ENCODE assay signal across 6 cellular contexts in genomic region chr9:129081388-129081889, GRCh38. TPM values are rescaled to one million over a fixed set of nuclear protein-coding genes. Genes with fewer than 3 reads are reported as not detected.
DNase-seq lines count a peak whose midpoint lies in the region; ATAC-seq and TF ChIP-seq lines count a peak whose summit lies in the region.

No MANE protein-coding gene starts in this region.

- intact Hi-C loops in ovary (cut with DNase I), result no loop called here

- no peaks in the 10 kb centered on the region for H3K9me3 Mint-ChIP-seq in stimulated activated naive CD8-positive, alpha-beta T cell treated with anti-CD3 and anti-CD28 coated beads, Interleukin-15, Interleukin-2, amounts not matched to agents 100 ng/mL and 50 ng/mL, for 24 hours
- no peaks in the 10 kb centered on the region for H3K9me3 Mint-ChIP-seq in central memory CD8-positive, alpha-beta T cell

- no peaks in the 10 kb centered on the region for H3K36me3 Mint-ChIP-seq in stimulated activated naive CD8-positive, alpha-beta T cell treated with anti-CD3 and anti-CD28 coated beads, Interleukin-15, Interleukin-2, amounts not matched to agents 100 ng/mL and 50 ng/mL, for 24 hours (ENCODE audit: low read depth)
- peaks cover 20% of the 10 kb centered on the region for H3K36me3 Mint-ChIP-seq in central memory CD8-positive, alpha-beta T cell (ENCODE audit: insufficient read depth)

- H3K27ac ChIP-seq in ovary, result peak overlapping the region; percentile 0 to 66

- H3K27ac Mint-ChIP-seq in stimulated activated naive CD8-positive, alpha-beta T cell treated with anti-CD3 and anti-CD28 coated beads, Interleukin-15, Interleukin-2, amounts not matched to agents 100 ng/mL and 50 ng/mL, for 24 hours, result peak overlapping the region; percentile 49
- peak overlapping the region; percentile 88 for H3K27ac Mint-ChIP-seq in central memory CD8-positive, alpha-beta T cell (ENCODE audit: low read depth)

- no peaks in the 10 kb centered on the region for H3K27me3 ChIP-seq in ovary

- peaks cover 5% of the 10 kb centered on the region for H3K4me1 ChIP-seq in ovary (ENCODE audit: insufficient read depth)

- WGBS in ovary, 3 donors, result 1 to 2% (median 2%) methylated on average over 29 to 30 of the region's 30 CpGs

- no peak for DNase-seq in stimulated activated naive CD8-positive, alpha-beta T cell treated with anti-CD3 and anti-CD28 coated beads, Interleukin-15, Interleukin-2, amounts not matched to agents 100 U/mL and 50 U/mL, for 24 hours
- peak in 1 of 2 donors; percentile 14 for DNase-seq in central memory CD8-positive, alpha-beta T cell (ENCODE audit: low spot score in 2 of 2)
- no peak for DNase-seq in ovary
- no peak for DNase-seq in 8988T
- no peak for DNase-seq in EL

- no peak for ATAC-seq in stimulated activated naive CD8-positive, alpha-beta T cell treated with anti-CD3 and anti-CD28 coated beads, Interleukin-15, Interleukin-2, amounts not matched to agents 100 U/mL and 50 U/mL, for 24 hours
- ATAC-seq in central memory CD8-positive, alpha-beta T cell (replicated peaks; ENCODE audit: extremely low read depth, poor library complexity, severe bottlenecking), result no peak

- H3K4me3 ChIP-seq in ovary, result peak overlapping the region; percentile 93

- H3K4me3 Mint-ChIP-seq in stimulated activated naive CD8-positive, alpha-beta T cell treated with anti-CD3 and anti-CD28 coated beads, Interleukin-15, Interleukin-2, amounts not matched to agents 100 ng/mL and 50 ng/mL, for 24 hours, result peak overlapping the region; percentile 87
- peak overlapping the region; percentile 85 for H3K4me3 Mint-ChIP-seq in central memory CD8-positive, alpha-beta T cell

- no peaks in the 10 kb centered on the region for H3K36me3 ChIP-seq in ovary

- no peaks in the 10 kb centered on the region for H3K27me3 Mint-ChIP-seq in stimulated activated naive CD8-positive, alpha-beta T cell treated with anti-CD3 and anti-CD28 coated beads, Interleukin-15, Interleukin-2, amounts not matched to agents 100 ng/mL and 50 ng/mL, for 24 hours
- no peaks in the 10 kb centered on the region for H3K27me3 Mint-ChIP-seq in central memory CD8-positive, alpha-beta T cell

- TF ChIP-seq POLR2A in ovary (IDR thresholded peaks at IDR 0.05), result no peak

- H3K4me1 Mint-ChIP-seq in stimulated activated naive CD8-positive, alpha-beta T cell treated with anti-CD3 and anti-CD28 coated beads, Interleukin-15, Interleukin-2, amounts not matched to agents 100 ng/mL and 50 ng/mL, for 24 hours (ENCODE audit: low read depth), result peaks cover 29% of the 10 kb centered on the region
- peaks cover 6% of the 10 kb centered on the region for H3K4me1 Mint-ChIP-seq in central memory CD8-positive, alpha-beta T cell

- TF ChIP-seq EP300 in ovary (IDR thresholded peaks at IDR 0.05), result no peak

- TF ChIP-seq CTCF in ovary (IDR thresholded peaks at IDR 0.05), result no peak

- H3K9me3 ChIP-seq in ovary, result no peaks in the 10 kb centered on the region

RNA-seq across cellular contexts. Expression of gene DOLPP1, which starts 0.5 kb away (rescaled TPM):
- total RNA-seq in ovary, result 10 to 100 TPM in 3 of 7 donors, 1 to 10 TPM in 4; 3.3 to 16.2 (median 9.4) TPM
- polyA plus RNA-seq in ovary, result 1 to 10 TPM; 6.8 to 8.6 TPM

RNA-seq across cellular contexts. Expression of gene CRAT, which starts 29.2 kb away (rescaled TPM):
- total RNA-seq in ovary, result 10 to 100 TPM; 23.0 to 42.7 (median 39.1) TPM
- 10 to 100 TPM; 28.7 to 29.9 TPM for polyA plus RNA-seq in ovary

RNA-seq across cellular contexts. Expression of gene PTPA, which starts 29.8 kb away (rescaled TPM):
- total RNA-seq in ovary, result 100 to 1,000 TPM in 3 of 7 donors, 10 to 100 TPM in 4; 32.1 to 107 (median 89.2) TPM
- 10 to 100 TPM; 62.9 to 97.8 TPM for polyA plus RNA-seq in ovary

RNA-seq across cellular contexts. Expression of gene MIGA2, which starts 45.0 kb away (rescaled TPM):
- total RNA-seq in ovary, result 10 to 100 TPM; 18.7 to 36.5 (median 25.5) TPM
- 10 to 100 TPM in 1 of 2 donors, 1 to 10 TPM in 1; 2.5 to 21.7 TPM for polyA plus RNA-seq in ovary

RNA-seq across cellular contexts. Expression of gene SH3GLB2, which starts 53.3 kb away (rescaled TPM):
- 100 to 1,000 TPM in 2 of 7 donors, 10 to 100 TPM in 5; 57.8 to 105 (median 88.8) TPM for total RNA-seq in ovary
- 100 to 1,000 TPM in 1 of 2 donors, 10 to 100 TPM in 1; 11.8 to 112 TPM for polyA plus RNA-seq in ovary
